ENCODE assay signal across 20 cellular contexts in genomic region chr2:234302664-234302991, GRCh38.
"Had no signal": no experiment of that assay in that cellular context is flagged by ENCODE, and none has a peak within 500 bp of the region (broad histone marks: within the 10 kb centered on the region; RNA-seq: fewer than 3 reads in every experiment).

No MANE protein-coding gene starts in this region.

- H3K4me3 ChIP-seq: colonic mucosa, lung, suprapubic skin had no signal

- H3K4me3 Mint-ChIP-seq: activated CD8-positive, alpha-beta T cell treated with anti-CD3 and anti-CD28 coated beads for 36 hours; activated naive CD8-positive, alpha-beta T cell treated with anti-CD3 and anti-CD28 coated beads, Interleukin-2, amount 10 ng/mL, durations not matched to agents 7 days and 5 days; nephron; stimulated activated naive CD8-positive, alpha-beta T cell treated with anti-CD3 and anti-CD28 coated beads, Interleukin-15, amount 100 ng/mL, for 72 hours; type B pancreatic cell had no signal

- ATAC-seq: activated CD8-positive, alpha-beta T cell treated with anti-CD3 and anti-CD28 coated beads for 36 hours; left lobe of liver had no signal

- H3K27me3 ChIP-seq: brain microvascular endothelial cell, colonic mucosa, suprapubic skin had no signal

- H3K9me3 ChIP-seq: colonic mucosa, suprapubic skin had no signal

- H3K36me3 ChIP-seq: brain microvascular endothelial cell, colonic mucosa, suprapubic skin had no signal

- H3K9me3 Mint-ChIP-seq: nephron, type B pancreatic cell had no signal

- H3K27ac Mint-ChIP-seq: activated CD8-positive, alpha-beta T cell treated with anti-CD3 and anti-CD28 coated beads for 36 hours; nephron; stimulated activated naive CD8-positive, alpha-beta T cell treated with anti-CD3 and anti-CD28 coated beads, Interleukin-15, amount 100 ng/mL, for 72 hours; type B pancreatic cell had no signal

- H3K27ac ChIP-seq: brain microvascular endothelial cell, colonic mucosa, suprapubic skin, VCaP had no signal

- H3K4me1 ChIP-seq: colonic mucosa had no signal

- H3K36me3 Mint-ChIP-seq: type B pancreatic cell had no signal

- DNase-seq: activated CD4-positive, CD25-positive, alpha-beta regulatory T cell treated with anti-CD3 and anti-CD28 coated beads, Interleukin-2, amount 50 U/mL, for 72 hours; activated CD8-positive, alpha-beta memory T cell treated with anti-CD3 and anti-CD28 coated beads, Interleukin-2, amount 50 U/mL, for 48 hours; activated CD8-positive, alpha-beta T cell treated with anti-CD3 and anti-CD28 coated beads for 36 hours; activated gamma-delta T cell treated with Interleukin-2 at 50 U/mL for 16 hours; activated naive CD8-positive, alpha-beta T cell treated with anti-CD3 and anti-CD28 coated beads, Interleukin-2, amount 10 ng/mL, durations not matched to agents 7 days and 5 days; central memory CD4-positive, alpha-beta T cell; colonic mucosa; erythroblast; retina; stimulated activated CD4-positive, alpha-beta T cell treated with anti-CD3 and anti-CD28 coated beads, Interleukin-12 subunit alpha, Interleukin-12 subunit beta, amount 100 ng/mL, for 4 hours; stimulated activated CD4-positive, alpha-beta T cell treated with anti-CD3 and anti-CD28 coated beads, Interleukin-1b, Interleukin-23, amount 100 ng/mL, for 48 hours; stimulated activated naive CD8-positive, alpha-beta T cell treated with anti-CD3 and anti-CD28 coated beads, Interleukin-15, amount 100 ng/mL, for 72 hours; T-helper 2 cell had no signal

- H3K27me3 Mint-ChIP-seq: activated CD8-positive, alpha-beta T cell treated with anti-CD3 and anti-CD28 coated beads for 36 hours; activated naive CD8-positive, alpha-beta T cell treated with anti-CD3 and anti-CD28 coated beads, Interleukin-2, amount 10 ng/mL, durations not matched to agents 7 days and 5 days; stimulated activated naive CD8-positive, alpha-beta T cell treated with anti-CD3 and anti-CD28 coated beads, Interleukin-15, amount 100 ng/mL, for 72 hours; type B pancreatic cell had no signal
